25 cellular contexts compared by ENCODE assay signal in genomic region chr5:176846335-176847140, GRCh38. TPM values are rescaled to one million over a fixed set of nuclear protein-coding genes. Genes with fewer than 3 reads are reported as not detected.
A peak's percentile ranks its signal among the peaks of the same experiment; 100 is the strongest.
DNase-seq lines count a peak whose midpoint lies in the region; ATAC-seq, FAIRE-seq and TF ChIP-seq lines count a peak whose summit lies in the region.
"Had no signal": no experiment of that assay in that cellular context is flagged by ENCODE, and none has a peak within 500 bp of the region (broad histone marks: within the 10 kb centered on the region; RNA-seq: fewer than 3 reads in every experiment).

No MANE protein-coding gene starts in this region.

- H2BK120ac ChIP-seq in H9 (ENCODE audit: low read depth, low read length, poor library complexity, severe bottlenecking): no peak overlapping the region

- TF ChIP-seq RAD21 in GM12878 (IDR thresholded peaks at IDR 0.05; ENCODE audit: insufficient read depth, low read depth, low read length): no peak

- no peak for FAIRE-seq in GM12878 (lab: Jason Lieb, UNC)
- FAIRE-seq: GM19239, islet of Langerhans had no signal

- no peak overlapping the region; the same call in 1 of the 2 replicates for H2BK15ac ChIP-seq in H9 (ENCODE audit: low read depth, low read length)

- TF ChIP-seq CTCF in H9 (conservative IDR thresholded peaks at IDR 0.05) (no peak), GM12878 (IDR thresholded peaks at IDR 0.05 in 2 of 3, conservative IDR thresholded peaks at IDR 0.05 in 1 of 3; ENCODE audit: control insufficient read depth in 2 of 3, extremely low read depth in 1 of 3, insufficient read depth in 1 of 3, low read depth in 3 of 3, low read length in 3 of 3) (no peak), omental fat pad (IDR thresholded peaks at IDR 0.05) (no peak)

- H3K27me3 ChIP-seq in H9 (ENCODE audit: insufficient read depth, low read length): no peaks in the 10 kb centered on the region
- H3K27me3 ChIP-seq in GM12878 (replicated peaks in 1 of 2; ENCODE audit: control insufficient read depth in 2 of 2, insufficient read depth in 2 of 2, low read length in 1 of 2): peaks cover 0 to 2% of the 10 kb centered on the region in 2 experiments; a peak in 1 of 4 replicates
- H3K27me3 ChIP-seq: Peyer's patch had no signal

- no CpG with 5 or more reads among the region's 24 CpGs for WGBS in H9 (ENCODE audit: extremely low coverage, insufficient read length, low lambda C conversion rate)
- WGBS in GM12878 (ENCODE audit: insufficient coverage, insufficient replicate concordance, low lambda C conversion rate, missing lambda C conversion rate): 41% methylated on average over 17 of the region's 24 CpGs

- no peaks in the 10 kb centered on the region for H3K79me1 ChIP-seq in H9 (ENCODE audit: insufficient read depth, low read depth, low read length, poor library complexity, severe bottlenecking)

- H3K4me3 Mint-ChIP-seq in H9: no peak overlapping the region
- H3K4me3 Mint-ChIP-seq: activated CD8-positive, alpha-beta memory T cell treated with anti-CD3 and anti-CD28 coated beads, Interleukin-2, amount 10 ng/mL, durations not matched to agents 7 days and 5 days; activated naive CD4-positive, alpha-beta T cell treated with anti-CD3 and anti-CD28 coated beads, Interleukin-2, amount 10 ng/mL, durations not matched to agents 7 days and 5 days; dendritic cell treated with granulocyte-macrophage colony-stimulating factor and Interleukin-4, amounts not matched to agents 40 ng/mL and 50 ng/mL, for 4 days; stimulated activated naive B cell treated with anti-CD40 and anti-IgM and Interleukin-4, amounts not matched to agents 10 μg/mL and 1 μg/mL and 100 μg/mL, for 72 hours; T-cell had no signal

- H3K4me2 ChIP-seq in H9 (ENCODE audit: insufficient read depth, insufficient read length, low read length): no peak overlapping the region
- H3K4me2 ChIP-seq in GM12878 (ENCODE audit: control insufficient read depth, insufficient read depth): no peak overlapping the region

- H3K9me3 ChIP-seq in H9 (ENCODE audit: control insufficient read depth, low read depth, low read length): no peaks in the 10 kb centered on the region
- H3K9me3 ChIP-seq in GM12878 (replicated peaks; ENCODE audit: control insufficient read depth, insufficient read depth, low read length): no peaks in the 10 kb centered on the region
- H3K9me3 ChIP-seq: Peyer's patch, upper lobe of right lung had no signal

- BruUV-seq in GM12878 (replicated peaks; lab: Mats Ljungman, UMichigan): no TSS peak

- DNase-seq in NCI-H82 (lab: John Stamatoyannopoulos, UW) (peak; percentile 26), NCI-H82 treated with DMSO at 0.1 percent for 48 hours (lab: John Stamatoyannopoulos, UW; ENCODE audit: unreplicated experiment) (no peak), H9 (no peak), GM12878 (ENCODE audit: low read depth, low spot score) (no peak), omental fat pad (ENCODE audit: low spot score) (no peak), SK-N-DZ (ENCODE audit: low spot score) (no peak), mucosa of gallbladder (ENCODE audit: low spot score) (no peak)
- DNase-seq: activated CD8-positive, alpha-beta memory T cell treated with anti-CD3 and anti-CD28 coated beads, Interleukin-2, amount 10 ng/mL, durations not matched to agents 7 days and 5 days; activated naive CD4-positive, alpha-beta T cell treated with anti-CD3 and anti-CD28 coated beads, Interleukin-2, amount 10 ng/mL, durations not matched to agents 7 days and 5 days; Kasumi-1; midbrain; NCI-H187 treated with DMSO at 0.1 percent for 48 hours; occipital lobe; Peyer's patch; stimulated activated naive B cell treated with anti-CD40 and anti-IgM and Interleukin-4, amounts not matched to agents 10 μg/mL and 1 μg/mL and 100 μg/mL, for 72 hours; T-cell; upper lobe of right lung; WERI-Rb-1 had no signal

- no peak overlapping the region for H3K23ac ChIP-seq in H9 (ENCODE audit: insufficient read length, low read depth, low read length)

- H3T11ph ChIP-seq in H9 (ENCODE audit: low read length): no peak overlapping the region

- no peak overlapping the region for H2BK12ac ChIP-seq in H9 (ENCODE audit: insufficient read length, low read depth, low read length)

- H3K27ac ChIP-seq in H9 (ENCODE audit: insufficient read length, low read depth, low read length) (no peak overlapping the region), GM12878 (ENCODE audit: control insufficient read depth, insufficient read depth) (no peak overlapping the region)
- H3K27ac ChIP-seq: Peyer's patch, upper lobe of right lung, WERI-Rb-1 had no signal

- no peaks in the 10 kb centered on the region for H4K20me1 ChIP-seq in H9 (ENCODE audit: control insufficient read depth, insufficient read depth, insufficient read length)
- H4K20me1 ChIP-seq in GM12878 (ENCODE audit: control insufficient read depth, insufficient read depth): no peaks in the 10 kb centered on the region

- no peaks in the 10 kb centered on the region for H3K4me1 ChIP-seq in H9 (ENCODE audit: insufficient read depth, low read length)
- H3K4me1 ChIP-seq in GM12878 (ENCODE audit: control insufficient read depth, insufficient read depth, low read length): no peaks in the 10 kb centered on the region
- H3K4me1 ChIP-seq: Peyer's patch, upper lobe of right lung had no signal

- H3K4ac ChIP-seq in H9 (ENCODE audit: low read depth, low read length): no peak overlapping the region

- H3K56ac ChIP-seq in H9 (ENCODE audit: insufficient read length, low read depth, low read length): no peak overlapping the region

- H3K23me2 ChIP-seq in H9 (ENCODE audit: insufficient read length, low read depth, low read length, poor library complexity, severe bottlenecking): no peaks in the 10 kb centered on the region

- H2AFZ ChIP-seq in H9 (ENCODE audit: low read length): no peak overlapping the region
- no peak overlapping the region for H2AFZ ChIP-seq in GM12878 (ENCODE audit: control insufficient read depth, low read depth, low read length)

- H4K91ac ChIP-seq in H9 (ENCODE audit: insufficient read length, low read depth, low read length): no peak overlapping the region

- no peak overlapping the region for H2BK5ac ChIP-seq in H9 (ENCODE audit: insufficient read length, low read length)

- in situ Hi-C loops in GM12878 (cut with MboI): no loop called here

- no peak overlapping the region for H3K9ac ChIP-seq in H9 (ENCODE audit: extremely low read depth, insufficient read length, low read length)
- no peak overlapping the region for H3K9ac ChIP-seq in GM12878 (ENCODE audit: control insufficient read depth, insufficient read depth, low read length)

- no peaks in the 10 kb centered on the region; the same call in 1 of the 2 replicates for H3K27me3 Mint-ChIP-seq in H9 (ENCODE audit: low read depth)

- no peak overlapping the region for H3K18ac ChIP-seq in H9 (ENCODE audit: insufficient read length, low read depth, low read length)

- SMC1A ChIA-PET in GM12878 (lab: Charles Lee; ENCODE audit: uncharacterized antibody, unreplicated experiment): no interaction called here

- H3K9me3 Mint-ChIP-seq in H9: no peaks in the 10 kb centered on the region
- H3K9me3 Mint-ChIP-seq: activated naive CD4-positive, alpha-beta T cell treated with anti-CD3 and anti-CD28 coated beads, Interleukin-2, amount 10 ng/mL, durations not matched to agents 7 days and 5 days; dendritic cell treated with granulocyte-macrophage colony-stimulating factor and Interleukin-4, amounts not matched to agents 40 ng/mL and 50 ng/mL, for 4 days; stimulated activated naive B cell treated with anti-CD40 and anti-IgM and Interleukin-4, amounts not matched to agents 10 μg/mL and 1 μg/mL and 100 μg/mL, for 72 hours; T-cell had no signal

- CTCF ChIA-PET in GM12878 (lab: Yijun Ruan, JAX): no interaction called here

- no peak overlapping the region for H4K8ac ChIP-seq in H9 (replicated peaks; ENCODE audit: insufficient read length, low read depth, low read length)

- H3K36me3 ChIP-seq in GM12878 (ENCODE audit: control insufficient read depth in 2 of 2, insufficient read depth in 2 of 2, low read length in 1 of 2): no peaks in the 10 kb centered on the region
- H3K36me3 ChIP-seq: Peyer's patch, upper lobe of right lung, WERI-Rb-1 had no signal

- H2AK5ac ChIP-seq in H9 (ENCODE audit: insufficient read length, low read length): no peak overlapping the region

- H2BK20ac ChIP-seq in H9 (ENCODE audit: low read depth, low read length, poor library complexity, severe bottlenecking): no peak overlapping the region

- ATAC-seq in GM12878: peak; percentile 86
- peak; percentile 29 for ATAC-seq in omental fat pad (ENCODE audit: low FRiP score)
- no peak for ATAC-seq in HG03354 (IDR thresholded peaks at IDR 0.05; ENCODE audit: poor library complexity, severe bottlenecking, unreplicated experiment)
- ATAC-seq: activated CD8-positive, alpha-beta memory T cell treated with anti-CD3 and anti-CD28 coated beads, Interleukin-2, amount 10 ng/mL, durations not matched to agents 7 days and 5 days; T-cell; upper lobe of right lung had no signal

- RAD21 ChIA-PET in GM12878 (lab: Charles Lee; ENCODE audit: unreplicated experiment): no interaction called here

- H3K27ac Mint-ChIP-seq in H9: no peak overlapping the region
- H3K27ac Mint-ChIP-seq: activated CD8-positive, alpha-beta memory T cell treated with anti-CD3 and anti-CD28 coated beads, Interleukin-2, amount 10 ng/mL, durations not matched to agents 7 days and 5 days; activated naive CD4-positive, alpha-beta T cell treated with anti-CD3 and anti-CD28 coated beads, Interleukin-2, amount 10 ng/mL, durations not matched to agents 7 days and 5 days; dendritic cell treated with granulocyte-macrophage colony-stimulating factor and Interleukin-4, amounts not matched to agents 40 ng/mL and 50 ng/mL, for 4 days; stimulated activated naive B cell treated with anti-CD40 and anti-IgM and Interleukin-4, amounts not matched to agents 10 μg/mL and 1 μg/mL and 100 μg/mL, for 72 hours; T-cell had no signal

- intact Hi-C loops in GM12878 (cut with micrococcal nuclease; ENCODE audit: unreplicated experiment): no loop called here

- H3K36me3 Mint-ChIP-seq in H9 (ENCODE audit: insufficient read depth in 1 of 3, low read depth in 3 of 3): no peaks in the 10 kb centered on the region
- H3K36me3 Mint-ChIP-seq: activated CD8-positive, alpha-beta memory T cell treated with anti-CD3 and anti-CD28 coated beads, Interleukin-2, amount 10 ng/mL, durations not matched to agents 7 days and 5 days; activated naive CD4-positive, alpha-beta T cell treated with anti-CD3 and anti-CD28 coated beads, Interleukin-2, amount 10 ng/mL, durations not matched to agents 7 days and 5 days; brain; stimulated activated naive B cell treated with anti-CD40 and anti-IgM and Interleukin-4, amounts not matched to agents 10 μg/mL and 1 μg/mL and 100 μg/mL, for 72 hours; T-cell had no signal

- peaks cover 0 to 26% of the 10 kb centered on the region in 2 experiments; a peak in 2 of 4 replicates for H3K4me1 Mint-ChIP-seq in H9
- H3K4me1 Mint-ChIP-seq: activated CD8-positive, alpha-beta memory T cell treated with anti-CD3 and anti-CD28 coated beads, Interleukin-2, amount 10 ng/mL, durations not matched to agents 7 days and 5 days; activated naive CD4-positive, alpha-beta T cell treated with anti-CD3 and anti-CD28 coated beads, Interleukin-2, amount 10 ng/mL, durations not matched to agents 7 days and 5 days; stimulated activated naive B cell treated with anti-CD40 and anti-IgM and Interleukin-4, amounts not matched to agents 10 μg/mL and 1 μg/mL and 100 μg/mL, for 72 hours; T-cell had no signal

- H3K4me3 ChIP-seq in GM12878: no peak overlapping the region
- H3K4me3 ChIP-seq: Peyer's patch, upper lobe of right lung had no signal

- H3K79me2 ChIP-seq in H9 (ENCODE audit: insufficient read depth, low read length) (no peaks in the 10 kb centered on the region), GM12878 (ENCODE audit: control insufficient read depth, insufficient read depth, low read length) (no peaks in the 10 kb centered on the region)

- TF ChIP-seq POLR2A in GM12878 (IDR thresholded peaks at IDR 0.05; ENCODE audit: low read depth, low read length): no peak

- POLR2A ChIA-PET in GM12878 (lab: Charles Lee): no interaction called here

- no peak overlapping the region for H4K5ac ChIP-seq in H9 (ENCODE audit: insufficient read length, low read depth, low read length)

- H3K14ac ChIP-seq in H9 (ENCODE audit: insufficient read depth, low read length): 0 out of 2 replicates have a peak overlapping the region, but pooled peaks have one; percentile 53

- TF ChIP-seq EP300 in GM12878 (IDR thresholded peaks at IDR 0.05; ENCODE audit: borderline replicate concordance in 1 of 2, control insufficient read depth in 1 of 2, low read depth in 2 of 2, low read length in 2 of 2): no peak

RNA-seq across cellular contexts. Expression of gene UNC5A, which starts 36.2 kb away (rescaled TPM):
- total RNA-seq in H9 (2021) (4.4 and 5.3 TPM in 2 replicates), GM12878 (2014; rRNA removed) (not detected in 2 replicates), GM12878 (2014; rRNA removed; fragmentation: Illumina TruSeq; extraction: Trizol) (not detected in 2 replicates), GM12878 (2021) (not detected in 2 replicates), omental fat pad (under 1 TPM in 3 of 4 donors, not detected in 1; 0.12 to 0.75 (median 0.28) TPM), mucosa of gallbladder (0.14 TPM)
- total RNA-seq in GM12878 (2013; cell fraction: nucleolus; rRNA removed): not detected in 2 replicates
- polyA plus RNA-seq in GM12878 (2011; ENCODE audit: low read depth): not detected
- polyA plus RNA-seq in GM12878 (2011; rRNA removed) (not detected in 2 replicates), GM12878 (2014; fragmentation: Illumina TruSeq; extraction: Trizol) (not detected in 2 replicates), GM12878 (2014; fragmentation: Nextera tagmentation; extraction: Ambion mirVana) (not detected), GM12878 (2014; rRNA removed) (not detected in 2 replicates), GM12878 (2016; fragmentation: Nextera tagmentation; extraction: Ambion mirVana) (not detected)
- not detected in 2 replicates for polyA plus RNA-seq in GM12878 (2011; cell fraction: cytosol; rRNA removed)
- polyA plus RNA-seq in GM12878 (2011; cell fraction: nucleus; rRNA removed): not detected in 2 replicates
- not detected in 2 replicates for polyA plus RNA-seq in GM12878 (2012)
- polyA minus RNA-seq in GM12878 (2011; rRNA and poly(A)+ RNA removed): not detected in 2 replicates
- not detected in 2 replicates for polyA minus RNA-seq in GM12878 (2011; cell fraction: cytosol; rRNA and poly(A)+ RNA removed)
- polyA minus RNA-seq in GM12878 (2011; cell fraction: nucleus; rRNA and poly(A)+ RNA removed): not detected in 2 replicates
- 15.2 and 18.6 TPM in 2 replicates for polyA plus RNA-seq in SK-N-DZ (2014; cell fraction: cytosol; rRNA removed)
- 9.0 and 16.8 TPM in 2 replicates for polyA plus RNA-seq in SK-N-DZ (2014; cell fraction: nucleus; rRNA removed)
- total RNA-seq: activated CD8-positive, alpha-beta memory T cell treated with anti-CD3 and anti-CD28 coated beads, Interleukin-2, amount 10 ng/mL, durations not matched to agents 7 days and 5 days; NCI-H460; skeletal muscle tissue; T-cell had no signal

RNA-seq across cellular contexts. Expression of gene HK3, which starts 52.6 kb away (rescaled TPM):
- total RNA-seq in H9 (2021) (not detected in 2 replicates), GM12878 (2014; rRNA removed) (0.79 and 0.93 TPM in 2 replicates), GM12878 (2014; rRNA removed; fragmentation: Illumina TruSeq; extraction: Trizol) (0.18 TPM in 1 of 2 replicates, not detected in the other), GM12878 (2021) (0.13 and 0.64 TPM in 2 replicates), omental fat pad (10 to 100 TPM; 12.2 to 61.6 (median 26.7) TPM), mucosa of gallbladder (4.0 TPM)
- 0.27 TPM in 1 of 2 replicates, not detected in the other for total RNA-seq in GM12878 (2013; cell fraction: nucleolus; rRNA removed)
- polyA plus RNA-seq in GM12878 (2011; ENCODE audit: low read depth): not detected
- polyA plus RNA-seq in GM12878 (2011; rRNA removed) (not detected in 2 replicates), GM12878 (2014; fragmentation: Illumina TruSeq; extraction: Trizol) (0.19 TPM in 1 of 2 replicates, not detected in the other), GM12878 (2014; fragmentation: Nextera tagmentation; extraction: Ambion mirVana) (not detected), GM12878 (2014; rRNA removed) (0.42 and 1.3 TPM in 2 replicates), GM12878 (2016; fragmentation: Nextera tagmentation; extraction: Ambion mirVana) (under 1 TPM in 1 of 2 experiments, not detected in 1; 0.32 TPM)
- 0.22 TPM in 1 of 2 replicates, not detected in the other for polyA plus RNA-seq in GM12878 (2011; cell fraction: cytosol; rRNA removed)
- 0.12 TPM in 1 of 2 replicates, not detected in the other for polyA plus RNA-seq in GM12878 (2011; cell fraction: nucleus; rRNA removed)
- 0.07 TPM in 1 of 2 replicates, not detected in the other for polyA plus RNA-seq in GM12878 (2012)
- polyA minus RNA-seq in GM12878 (2011; rRNA and poly(A)+ RNA removed): not detected in 2 replicates
- not detected in 2 replicates for polyA minus RNA-seq in GM12878 (2011; cell fraction: cytosol; rRNA and poly(A)+ RNA removed)
- not detected in 2 replicates for polyA minus RNA-seq in GM12878 (2011; cell fraction: nucleus; rRNA and poly(A)+ RNA removed)
- 0.29 TPM in 1 of 2 replicates, not detected in the other for polyA plus RNA-seq in SK-N-DZ (2014; cell fraction: cytosol; rRNA removed)
- polyA plus RNA-seq in SK-N-DZ (2014; cell fraction: nucleus; rRNA removed): 0.17 and 0.43 TPM in 2 replicates
- total RNA-seq: activated CD8-positive, alpha-beta memory T cell treated with anti-CD3 and anti-CD28 coated beads, Interleukin-2, amount 10 ng/mL, durations not matched to agents 7 days and 5 days; NCI-H460 had no signal
